Comparison of ENCODE assay signal across 1 cellular context in the genomic region with DNA sequence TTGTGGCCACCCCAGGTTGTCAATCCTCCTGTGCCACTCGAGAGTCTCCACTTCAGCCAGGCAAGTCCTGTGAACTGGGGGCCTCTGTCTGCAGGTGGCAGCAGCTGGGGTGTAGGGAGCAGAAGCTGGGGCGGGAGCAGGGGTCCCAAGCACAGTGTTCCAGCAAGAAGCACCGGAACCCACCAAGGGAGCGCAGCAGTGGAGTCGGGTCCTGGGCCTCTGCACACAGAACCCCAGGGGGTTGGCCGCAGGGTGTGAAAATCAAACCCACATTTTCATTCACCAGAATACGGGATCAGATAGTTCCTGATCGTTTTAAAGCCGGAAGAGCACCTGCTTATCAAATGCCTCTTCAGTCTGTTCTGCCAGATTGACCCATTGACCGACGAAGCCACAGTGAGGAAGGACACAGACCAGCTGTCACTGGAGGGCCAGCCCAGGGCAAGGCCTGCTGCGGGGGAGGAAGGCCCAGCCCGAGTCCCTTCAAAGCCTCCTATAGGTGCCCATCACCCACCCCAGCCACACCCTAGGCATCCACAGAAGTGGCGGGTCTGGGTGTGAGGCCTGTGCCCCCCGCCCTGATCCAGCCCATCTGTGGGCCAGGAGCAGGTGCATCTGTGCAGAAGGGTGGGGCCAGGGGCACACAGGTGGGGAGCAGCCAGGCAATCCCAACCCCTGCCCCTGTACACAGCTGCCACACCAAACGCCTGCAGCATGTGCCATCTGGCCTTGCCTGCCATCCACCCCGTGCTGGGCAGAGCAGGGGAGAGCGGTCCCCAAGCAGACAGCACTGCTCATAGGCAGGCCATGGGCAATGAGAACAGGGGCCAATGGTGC.
TF ChIP-seq lines count a peak whose summit lies in the region.

No MANE protein-coding gene starts in this region.

TF ChIP-seq in K562, 482 proteins besides CTCF, POLR2A, EP300 and RAD21 (continues in another document):
- TF ChIP-seq, protein P1, sequence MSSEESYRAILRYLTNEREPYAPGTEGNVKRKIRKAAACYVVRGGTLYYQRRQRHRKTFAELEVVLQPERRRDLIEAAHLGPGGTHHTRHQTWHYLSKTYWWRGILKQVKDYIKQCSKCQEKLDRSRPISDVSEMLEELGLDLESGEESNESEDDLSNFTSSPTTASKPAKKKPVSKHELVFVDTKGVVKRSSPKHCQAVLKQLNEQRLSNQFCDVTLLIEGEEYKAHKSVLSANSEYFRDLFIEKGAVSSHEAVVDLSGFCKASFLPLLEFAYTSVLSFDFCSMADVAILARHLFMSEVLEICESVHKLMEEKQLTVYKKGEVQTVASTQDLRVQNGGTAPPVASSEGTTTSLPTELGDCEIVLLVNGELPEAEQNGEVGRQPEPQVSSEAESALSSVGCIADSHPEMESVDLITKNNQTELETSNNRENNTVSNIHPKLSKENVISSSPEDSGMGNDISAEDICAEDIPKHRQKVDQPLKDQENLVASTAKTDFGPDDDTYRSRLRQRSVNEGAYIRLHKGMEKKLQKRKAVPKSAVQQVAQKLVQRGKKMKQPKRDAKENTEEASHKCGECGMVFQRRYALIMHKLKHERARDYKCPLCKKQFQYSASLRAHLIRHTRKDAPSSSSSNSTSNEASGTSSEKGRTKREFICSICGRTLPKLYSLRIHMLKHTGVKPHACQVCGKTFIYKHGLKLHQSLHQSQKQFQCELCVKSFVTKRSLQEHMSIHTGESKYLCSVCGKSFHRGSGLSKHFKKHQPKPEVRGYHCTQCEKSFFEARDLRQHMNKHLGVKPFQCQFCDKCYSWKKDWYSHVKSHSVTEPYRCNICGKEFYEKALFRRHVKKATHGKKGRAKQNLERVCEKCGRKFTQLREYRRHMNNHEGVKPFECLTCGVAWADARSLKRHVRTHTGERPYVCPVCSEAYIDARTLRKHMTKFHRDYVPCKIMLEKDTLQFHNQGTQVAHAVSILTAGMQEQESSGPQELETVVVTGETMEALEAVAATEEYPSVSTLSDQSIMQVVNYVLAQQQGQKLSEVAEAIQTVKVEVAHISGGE (CRISPR knock-in tag; IDR thresholded peaks at IDR 0.05), result no peak
- TF ChIP-seq GTF2F1 (IDR thresholded peaks at IDR 0.05; ENCODE audit: low read depth, low read length) (0 out of 2 replicates have a peak, but pooled peaks have one; percentile 20), POLR3A (IDR thresholded peaks at IDR 0.05; ENCODE audit: borderline replicate concordance, extremely low read depth, insufficient read depth, insufficient read length) (no peak), CREBBP (IDR thresholded peaks at IDR 0.05; ENCODE audit: low read depth, low read length) (no peak), EHMT2 (IDR thresholded peaks at IDR 0.05) (no peak), CCNT2 (IDR thresholded peaks at IDR 0.05; ENCODE audit: borderline replicate concordance, extremely low read depth, insufficient read length, low read depth, low read length) (no peak), XRCC4 (IDR thresholded peaks at IDR 0.05; ENCODE audit: extremely low read depth, insufficient read depth, insufficient read length) (no peak), NR2F6 (CRISPR knock-in tag; IDR thresholded peaks at IDR 0.05) (no peak), SMAD1 (IDR thresholded peaks at IDR 0.05; ENCODE audit: low read depth, low read length, partially characterized antibody) (no peak), SETDB1 (IDR thresholded peaks at IDR 0.05; ENCODE audit: low read length) (no peak), PHTF2 (CRISPR knock-in tag; IDR thresholded peaks at IDR 0.05) (no peak), NFIC (IDR thresholded peaks at IDR 0.05) (no peak), MTA2 (IDR thresholded peaks at IDR 0.05; ENCODE audit: low read depth) (no peak), MIER1 (IDR thresholded peaks at IDR 0.05; ENCODE audit: low read depth) (no peak), ASH1L (IDR thresholded peaks at IDR 0.05; ENCODE audit: borderline replicate concordance, low read depth, partially characterized antibody) (no peak), POLR2B (IDR thresholded peaks at IDR 0.05; ENCODE audit: low read depth, partially characterized antibody) (no peak), SLC30A9 (CRISPR knock-in tag; IDR thresholded peaks at IDR 0.05) (no peak), NCOA4 (IDR thresholded peaks at IDR 0.05; ENCODE audit: partially characterized antibody) (no peak), ZKSCAN1 (IDR thresholded peaks at IDR 0.05; ENCODE audit: low read depth, low read length) (no peak), ZNF184 (CRISPR knock-in tag; IDR thresholded peaks at IDR 0.05) (0 out of 2 replicates have a peak, but pooled peaks have one; percentile 50), SAFB2 (IDR thresholded peaks at IDR 0.05; ENCODE audit: borderline replicate concordance, low read depth, low read length, severe bottlenecking) (no peak), MCM3 (IDR thresholded peaks at IDR 0.05) (peak; percentile 59; the same call in 1 of the 2 replicates), FOXM1 (IDR thresholded peaks at IDR 0.05; ENCODE audit: low read depth) (no peak), FOXM1 (CRISPR knock-in tag; IDR thresholded peaks at IDR 0.05; ENCODE audit: low read depth) (no peak), DMBX1 (CRISPR knock-in tag; IDR thresholded peaks at IDR 0.05; ENCODE audit: borderline replicate concordance) (no peak), ILK (tag; IDR thresholded peaks at IDR 0.05; ENCODE audit: borderline replicate concordance, low read depth) (no peak), ARID2 (IDR thresholded peaks at IDR 0.05) (no peak), NELFE (IDR thresholded peaks at IDR 0.05; ENCODE audit: insufficient read depth, insufficient read length) (no peak)
- TF ChIP-seq, protein P2, sequence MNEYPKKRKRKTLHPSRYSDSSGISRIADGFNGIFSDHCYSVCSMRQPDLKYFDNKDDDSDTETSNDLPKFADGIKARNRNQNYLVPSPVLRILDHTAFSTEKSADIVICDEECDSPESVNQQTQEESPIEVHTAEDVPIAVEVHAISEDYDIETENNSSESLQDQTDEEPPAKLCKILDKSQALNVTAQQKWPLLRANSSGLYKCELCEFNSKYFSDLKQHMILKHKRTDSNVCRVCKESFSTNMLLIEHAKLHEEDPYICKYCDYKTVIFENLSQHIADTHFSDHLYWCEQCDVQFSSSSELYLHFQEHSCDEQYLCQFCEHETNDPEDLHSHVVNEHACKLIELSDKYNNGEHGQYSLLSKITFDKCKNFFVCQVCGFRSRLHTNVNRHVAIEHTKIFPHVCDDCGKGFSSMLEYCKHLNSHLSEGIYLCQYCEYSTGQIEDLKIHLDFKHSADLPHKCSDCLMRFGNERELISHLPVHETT (CRISPR knock-in tag; conservative IDR thresholded peaks at IDR 0.05 in 1 of 2, IDR thresholded peaks at IDR 0.05 in 1 of 2), result peak in 1 of 2 experiments; percentile 69; a peak in 1 of 4 replicates
- TF ChIP-seq, protein P3, sequence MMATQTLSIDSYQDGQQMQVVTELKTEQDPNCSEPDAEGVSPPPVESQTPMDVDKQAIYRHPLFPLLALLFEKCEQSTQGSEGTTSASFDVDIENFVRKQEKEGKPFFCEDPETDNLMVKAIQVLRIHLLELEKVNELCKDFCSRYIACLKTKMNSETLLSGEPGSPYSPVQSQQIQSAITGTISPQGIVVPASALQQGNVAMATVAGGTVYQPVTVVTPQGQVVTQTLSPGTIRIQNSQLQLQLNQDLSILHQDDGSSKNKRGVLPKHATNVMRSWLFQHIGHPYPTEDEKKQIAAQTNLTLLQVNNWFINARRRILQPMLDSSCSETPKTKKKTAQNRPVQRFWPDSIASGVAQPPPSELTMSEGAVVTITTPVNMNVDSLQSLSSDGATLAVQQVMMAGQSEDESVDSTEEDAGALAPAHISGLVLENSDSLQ (IDR thresholded peaks at IDR 0.05), result no peak
- TF ChIP-seq, protein P4, sequence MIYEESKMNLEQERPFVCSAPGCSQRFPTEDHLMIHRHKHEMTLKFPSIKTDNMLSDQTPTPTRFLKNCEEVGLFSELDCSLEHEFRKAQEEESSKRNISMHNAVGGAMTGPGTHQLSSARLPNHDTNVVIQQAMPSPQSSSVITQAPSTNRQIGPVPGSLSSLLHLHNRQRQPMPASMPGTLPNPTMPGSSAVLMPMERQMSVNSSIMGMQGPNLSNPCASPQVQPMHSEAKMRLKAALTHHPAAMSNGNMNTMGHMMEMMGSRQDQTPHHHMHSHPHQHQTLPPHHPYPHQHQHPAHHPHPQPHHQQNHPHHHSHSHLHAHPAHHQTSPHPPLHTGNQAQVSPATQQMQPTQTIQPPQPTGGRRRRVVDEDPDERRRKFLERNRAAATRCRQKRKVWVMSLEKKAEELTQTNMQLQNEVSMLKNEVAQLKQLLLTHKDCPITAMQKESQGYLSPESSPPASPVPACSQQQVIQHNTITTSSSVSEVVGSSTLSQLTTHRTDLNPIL (CRISPR knock-in tag; IDR thresholded peaks at IDR 0.05), result no peak
- TF ChIP-seq, protein P5, sequence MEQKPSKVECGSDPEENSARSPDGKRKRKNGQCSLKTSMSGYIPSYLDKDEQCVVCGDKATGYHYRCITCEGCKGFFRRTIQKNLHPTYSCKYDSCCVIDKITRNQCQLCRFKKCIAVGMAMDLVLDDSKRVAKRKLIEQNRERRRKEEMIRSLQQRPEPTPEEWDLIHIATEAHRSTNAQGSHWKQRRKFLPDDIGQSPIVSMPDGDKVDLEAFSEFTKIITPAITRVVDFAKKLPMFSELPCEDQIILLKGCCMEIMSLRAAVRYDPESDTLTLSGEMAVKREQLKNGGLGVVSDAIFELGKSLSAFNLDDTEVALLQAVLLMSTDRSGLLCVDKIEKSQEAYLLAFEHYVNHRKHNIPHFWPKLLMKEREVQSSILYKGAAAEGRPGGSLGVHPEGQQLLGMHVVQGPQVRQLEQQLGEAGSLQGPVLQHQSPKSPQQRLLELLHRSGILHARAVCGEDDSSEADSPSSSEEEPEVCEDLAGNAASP (IDR thresholded peaks at IDR 0.05), result no peak
- TF ChIP-seq, protein P6, sequence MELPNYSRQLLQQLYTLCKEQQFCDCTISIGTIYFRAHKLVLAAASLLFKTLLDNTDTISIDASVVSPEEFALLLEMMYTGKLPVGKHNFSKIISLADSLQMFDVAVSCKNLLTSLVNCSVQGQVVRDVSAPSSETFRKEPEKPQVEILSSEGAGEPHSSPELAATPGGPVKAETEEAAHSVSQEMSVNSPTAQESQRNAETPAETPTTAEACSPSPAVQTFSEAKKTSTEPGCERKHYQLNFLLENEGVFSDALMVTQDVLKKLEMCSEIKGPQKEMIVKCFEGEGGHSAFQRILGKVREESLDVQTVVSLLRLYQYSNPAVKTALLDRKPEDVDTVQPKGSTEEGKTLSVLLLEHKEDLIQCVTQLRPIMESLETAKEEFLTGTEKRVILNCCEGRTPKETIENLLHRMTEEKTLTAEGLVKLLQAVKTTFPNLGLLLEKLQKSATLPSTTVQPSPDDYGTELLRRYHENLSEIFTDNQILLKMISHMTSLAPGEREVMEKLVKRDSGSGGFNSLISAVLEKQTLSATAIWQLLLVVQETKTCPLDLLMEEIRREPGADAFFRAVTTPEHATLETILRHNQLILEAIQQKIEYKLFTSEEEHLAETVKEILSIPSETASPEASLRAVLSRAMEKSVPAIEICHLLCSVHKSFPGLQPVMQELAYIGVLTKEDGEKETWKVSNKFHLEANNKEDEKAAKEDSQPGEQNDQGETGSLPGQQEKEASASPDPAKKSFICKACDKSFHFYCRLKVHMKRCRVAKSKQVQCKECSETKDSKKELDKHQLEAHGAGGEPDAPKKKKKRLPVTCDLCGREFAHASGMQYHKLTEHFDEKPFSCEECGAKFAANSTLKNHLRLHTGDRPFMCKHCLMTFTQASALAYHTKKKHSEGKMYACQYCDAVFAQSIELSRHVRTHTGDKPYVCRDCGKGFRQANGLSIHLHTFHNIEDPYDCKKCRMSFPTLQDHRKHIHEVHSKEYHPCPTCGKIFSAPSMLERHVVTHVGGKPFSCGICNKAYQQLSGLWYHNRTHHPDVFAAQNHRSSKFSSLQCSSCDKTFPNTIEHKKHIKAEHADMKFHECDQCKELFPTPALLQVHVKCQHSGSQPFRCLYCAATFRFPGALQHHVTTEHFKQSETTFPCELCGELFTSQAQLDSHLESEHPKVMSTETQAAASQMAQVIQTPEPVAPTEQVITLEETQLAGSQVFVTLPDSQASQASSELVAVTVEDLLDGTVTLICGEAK (IDR thresholded peaks at IDR 0.05), result no peak
- TF ChIP-seq, protein P6 (CRISPR knock-in tag; IDR thresholded peaks at IDR 0.05), result no peak
- TF ChIP-seq, protein P7, sequence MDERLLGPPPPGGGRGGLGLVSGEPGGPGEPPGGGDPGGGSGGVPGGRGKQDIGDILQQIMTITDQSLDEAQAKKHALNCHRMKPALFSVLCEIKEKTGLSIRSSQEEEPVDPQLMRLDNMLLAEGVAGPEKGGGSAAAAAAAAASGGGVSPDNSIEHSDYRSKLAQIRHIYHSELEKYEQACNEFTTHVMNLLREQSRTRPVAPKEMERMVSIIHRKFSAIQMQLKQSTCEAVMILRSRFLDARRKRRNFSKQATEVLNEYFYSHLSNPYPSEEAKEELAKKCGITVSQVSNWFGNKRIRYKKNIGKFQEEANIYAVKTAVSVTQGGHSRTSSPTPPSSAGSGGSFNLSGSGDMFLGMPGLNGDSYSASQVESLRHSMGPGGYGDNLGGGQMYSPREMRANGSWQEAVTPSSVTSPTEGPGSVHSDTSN (CRISPR knock-in tag; IDR thresholded peaks at IDR 0.05; ENCODE audit: low read depth), result 0 out of 2 replicates have a peak, but pooled peaks have one; percentile 18
- TF ChIP-seq, protein P7 (tag; conservative IDR thresholded peaks at IDR 0.05; ENCODE audit: low read depth), result no peak
